Comparison of ENCODE assay signal across 9 cellular contexts in genomic region chr11:82676483-82677094, GRCh38. TPM values are rescaled to one million over a fixed set of nuclear protein-coding genes. Genes with fewer than 3 reads are reported as not detected.
A peak's percentile ranks its signal among the peaks of the same experiment; 100 is the strongest.
DNase-seq lines count a peak whose midpoint lies in the region; ATAC-seq and TF ChIP-seq lines count a peak whose summit lies in the region.
"Had no signal": no experiment of that assay in that cellular context is flagged by ENCODE, and none has a peak within 500 bp of the region (broad histone marks: within the 10 kb centered on the region; RNA-seq: fewer than 3 reads in every experiment).

No MANE protein-coding gene starts in this region.

- POLR2A ChIA-PET in GM10248 (lab: Yijun Ruan, JAX) = no interaction called here

- intact Hi-C loops in mucosa of descending colon (cut with DNase I, micrococcal nuclease) = no loop called here

- CTCF ChIA-PET in GM10248 (lab: Yijun Ruan, JAX) = interaction anchor here (1.0 to 3.0 kb wide), 5 partner anchors 19 to 397 kb away, joined by 3 to 14 read pairs (median 3); no protein-coding TSS in a partner anchor

- TF ChIP-seq EP300 in neural cell (conservative IDR thresholded peaks at IDR 0.05; ENCODE audit: poor library complexity, severe bottlenecking) = no peak

- no peaks in the 10 kb centered on the region for H3K79me2 ChIP-seq in neural cell (replicated peaks; ENCODE audit: insufficient read depth, low read length)

- H3K27ac ChIP-seq in neural cell (ENCODE audit: low read length) = no peak overlapping the region
- H3K27ac ChIP-seq: SJCRH30 had no signal

- no peaks in the 10 kb centered on the region for H3K9me2 ChIP-seq in neural cell (ENCODE audit: insufficient read depth, low read length)

- no peak for TF ChIP-seq RAD21 in neural cell (conservative IDR thresholded peaks at IDR 0.05)

- in situ Hi-C loops in astrocyte of the cerebellum (cut with HindIII; ENCODE audit: low sequenced_read_pairs) = no loop called here

- peak; percentile 55 for ATAC-seq in HG03354 (IDR thresholded peaks at IDR 0.05; ENCODE audit: poor library complexity, severe bottlenecking, unreplicated experiment)
- no peak for ATAC-seq in mucosa of descending colon

- TF ChIP-seq CTCF in GM10248 (IDR thresholded peaks at IDR 0.05; ENCODE audit: control extremely low read depth, extremely low read depth, low read depth, missing control alignments) (peak; percentile 34), astrocyte of the cerebellum (IDR thresholded peaks at IDR 0.05; ENCODE audit: low read depth, low read length, missing control alignments) (peak; percentile 31), neural cell (IDR thresholded peaks at IDR 0.05; ENCODE audit: poor library complexity, severe bottlenecking) (peak; percentile 10), mucosa of descending colon (IDR thresholded peaks at IDR 0.05) (no peak)

- H3K9me3 ChIP-seq in neural cell (ENCODE audit: low read length) = peaks cover 4% of the 10 kb centered on the region
- no peaks in the 10 kb centered on the region for H3K9me3 ChIP-seq in mucosa of descending colon
- H3K9me3 ChIP-seq: SJCRH30 had no signal

- H3K4me3 ChIP-seq in astrocyte of the cerebellum (ENCODE audit: low read depth, low read length) (no peak overlapping the region), neural cell (ENCODE audit: low read length) (no peak overlapping the region), mucosa of descending colon (no peak overlapping the region)
- H3K4me3 ChIP-seq: SJCRH30 had no signal

- no peak overlapping the region for H3K4me2 ChIP-seq in neural cell (ENCODE audit: low read length)

- no peaks in the 10 kb centered on the region for H4K20me1 ChIP-seq in neural cell (ENCODE audit: insufficient read depth)

- H3K4me1 ChIP-seq in mucosa of descending colon (ENCODE audit: low read depth) = no peaks in the 10 kb centered on the region
- H3K4me1 ChIP-seq: SJCRH30 had no signal

- no peak overlapping the region for H2AFZ ChIP-seq in neural cell (ENCODE audit: low read depth, low read length)

- H3K27me3 ChIP-seq in neural cell (ENCODE audit: insufficient read depth, low read depth, low read length) = no peaks in the 10 kb centered on the region
- H3K27me3 ChIP-seq: SJCRH30 had no signal

- H3F3A ChIP-seq in neural cell (ENCODE audit: insufficient read depth, low read length, poor library complexity, severe bottlenecking) = no peaks in the 10 kb centered on the region

- DNase-seq in GM10248 (ENCODE audit: extremely low spot score) (no peak), astrocyte of the cerebellum (ENCODE audit: low read depth) (no peak), mucosa of descending colon (no peak), NCI-H526 treated with DMSO at 0.1 percent for 48 hours (lab: John Stamatoyannopoulos, UW) (no peak), KG1 (lab: John Stamatoyannopoulos, UW) (no peak)
- DNase-seq: NCI-H1092 treated with DMSO at 0.1 percent for 48 hours had no signal

- H3K9ac ChIP-seq in neural cell (ENCODE audit: low read length) = no peak overlapping the region

- H3K36me3 ChIP-seq in neural cell (ENCODE audit: insufficient read depth, low read length) (no peaks in the 10 kb centered on the region), mucosa of descending colon (ENCODE audit: low read depth) (no peaks in the 10 kb centered on the region)
- H3K36me3 ChIP-seq: SJCRH30 had no signal

TF ChIP-seq in neural cell, 6 proteins besides CTCF, POLR2A, EP300 and RAD21:
- TF ChIP-seq POLR2AphosphoS5 (IDR thresholded peaks at IDR 0.05) (no peak), EZH2 (IDR thresholded peaks at IDR 0.05; ENCODE audit: borderline replicate concordance, insufficient read depth, low read length, poor library complexity, severe bottlenecking) (no peak), MXI1 (conservative IDR thresholded peaks at IDR 0.05; ENCODE audit: poor library complexity, severe bottlenecking) (no peak), TAF1 (IDR thresholded peaks at IDR 0.05; ENCODE audit: low read depth) (no peak), SMC3 (conservative IDR thresholded peaks at IDR 0.05; ENCODE audit: poor library complexity) (no peak)
- TF ChIP-seq, protein P1, sequence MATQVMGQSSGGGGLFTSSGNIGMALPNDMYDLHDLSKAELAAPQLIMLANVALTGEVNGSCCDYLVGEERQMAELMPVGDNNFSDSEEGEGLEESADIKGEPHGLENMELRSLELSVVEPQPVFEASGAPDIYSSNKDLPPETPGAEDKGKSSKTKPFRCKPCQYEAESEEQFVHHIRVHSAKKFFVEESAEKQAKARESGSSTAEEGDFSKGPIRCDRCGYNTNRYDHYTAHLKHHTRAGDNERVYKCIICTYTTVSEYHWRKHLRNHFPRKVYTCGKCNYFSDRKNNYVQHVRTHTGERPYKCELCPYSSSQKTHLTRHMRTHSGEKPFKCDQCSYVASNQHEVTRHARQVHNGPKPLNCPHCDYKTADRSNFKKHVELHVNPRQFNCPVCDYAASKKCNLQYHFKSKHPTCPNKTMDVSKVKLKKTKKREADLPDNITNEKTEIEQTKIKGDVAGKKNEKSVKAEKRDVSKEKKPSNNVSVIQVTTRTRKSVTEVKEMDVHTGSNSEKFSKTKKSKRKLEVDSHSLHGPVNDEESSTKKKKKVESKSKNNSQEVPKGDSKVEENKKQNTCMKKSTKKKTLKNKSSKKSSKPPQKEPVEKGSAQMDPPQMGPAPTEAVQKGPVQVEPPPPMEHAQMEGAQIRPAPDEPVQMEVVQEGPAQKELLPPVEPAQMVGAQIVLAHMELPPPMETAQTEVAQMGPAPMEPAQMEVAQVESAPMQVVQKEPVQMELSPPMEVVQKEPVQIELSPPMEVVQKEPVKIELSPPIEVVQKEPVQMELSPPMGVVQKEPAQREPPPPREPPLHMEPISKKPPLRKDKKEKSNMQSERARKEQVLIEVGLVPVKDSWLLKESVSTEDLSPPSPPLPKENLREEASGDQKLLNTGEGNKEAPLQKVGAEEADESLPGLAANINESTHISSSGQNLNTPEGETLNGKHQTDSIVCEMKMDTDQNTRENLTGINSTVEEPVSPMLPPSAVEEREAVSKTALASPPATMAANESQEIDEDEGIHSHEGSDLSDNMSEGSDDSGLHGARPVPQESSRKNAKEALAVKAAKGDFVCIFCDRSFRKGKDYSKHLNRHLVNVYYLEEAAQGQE (IDR thresholded peaks at IDR 0.05; ENCODE audit: borderline replicate concordance) = no peak
TF ChIP-seq in neural cell: peak in this region for 0.

RNA-seq across cellular contexts. Expression of gene FAM181B, which starts 57.1 kb away (rescaled TPM):
- polyA plus RNA-seq in neural cell = 1.3 and 1.4 TPM in 2 replicates
- polyA minus RNA-seq in neural cell = 0.93 and 0.97 TPM in 2 replicates
- total RNA-seq in mucosa of descending colon = 1 to 10 TPM in 1 of 3 donors, under 1 TPM in 1, not detected in 1; 0.19 to 1.3 TPM
- total RNA-seq: SJCRH30 had no signal
